1 cellular context compared by ENCODE assay signal in the genomic region with DNA sequence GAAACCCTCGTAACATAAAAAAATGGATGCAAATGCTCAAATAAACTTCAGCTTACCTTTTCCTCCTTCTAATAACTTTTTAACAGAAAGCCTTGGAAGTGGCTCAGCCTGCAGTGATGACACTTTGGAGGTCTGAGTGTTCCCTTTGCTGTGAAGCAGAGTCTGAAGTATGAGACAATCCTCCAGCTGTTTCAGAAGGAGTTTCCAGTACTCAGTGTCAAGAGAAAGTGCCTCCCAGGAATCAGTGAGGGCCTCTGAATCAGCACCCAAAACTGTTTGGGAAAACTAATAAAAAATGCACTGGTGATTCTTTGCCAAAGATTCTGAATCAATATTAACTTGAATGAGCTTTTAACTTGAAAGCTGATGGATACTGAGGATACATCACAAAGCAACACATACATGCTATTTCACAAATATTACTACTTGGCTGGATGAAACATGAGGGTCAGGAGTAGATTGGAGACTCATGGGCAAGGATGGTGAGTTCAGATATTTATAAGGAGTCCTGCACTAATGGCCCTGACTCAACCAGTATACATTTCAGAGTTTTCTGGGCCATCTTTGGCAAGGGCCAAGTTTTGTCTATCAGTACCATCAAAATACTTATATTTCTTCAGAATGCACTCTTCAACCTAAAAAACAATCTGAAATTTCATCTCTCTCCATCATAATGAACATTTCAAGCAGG.
TF ChIP-seq lines count a peak whose summit lies in the region.

No MANE protein-coding gene starts in this region.

TF ChIP-seq in HepG2, 621 proteins besides CTCF, POLR2A, EP300 and RAD21 (continued from another document):
- TF ChIP-seq, protein P1, sequence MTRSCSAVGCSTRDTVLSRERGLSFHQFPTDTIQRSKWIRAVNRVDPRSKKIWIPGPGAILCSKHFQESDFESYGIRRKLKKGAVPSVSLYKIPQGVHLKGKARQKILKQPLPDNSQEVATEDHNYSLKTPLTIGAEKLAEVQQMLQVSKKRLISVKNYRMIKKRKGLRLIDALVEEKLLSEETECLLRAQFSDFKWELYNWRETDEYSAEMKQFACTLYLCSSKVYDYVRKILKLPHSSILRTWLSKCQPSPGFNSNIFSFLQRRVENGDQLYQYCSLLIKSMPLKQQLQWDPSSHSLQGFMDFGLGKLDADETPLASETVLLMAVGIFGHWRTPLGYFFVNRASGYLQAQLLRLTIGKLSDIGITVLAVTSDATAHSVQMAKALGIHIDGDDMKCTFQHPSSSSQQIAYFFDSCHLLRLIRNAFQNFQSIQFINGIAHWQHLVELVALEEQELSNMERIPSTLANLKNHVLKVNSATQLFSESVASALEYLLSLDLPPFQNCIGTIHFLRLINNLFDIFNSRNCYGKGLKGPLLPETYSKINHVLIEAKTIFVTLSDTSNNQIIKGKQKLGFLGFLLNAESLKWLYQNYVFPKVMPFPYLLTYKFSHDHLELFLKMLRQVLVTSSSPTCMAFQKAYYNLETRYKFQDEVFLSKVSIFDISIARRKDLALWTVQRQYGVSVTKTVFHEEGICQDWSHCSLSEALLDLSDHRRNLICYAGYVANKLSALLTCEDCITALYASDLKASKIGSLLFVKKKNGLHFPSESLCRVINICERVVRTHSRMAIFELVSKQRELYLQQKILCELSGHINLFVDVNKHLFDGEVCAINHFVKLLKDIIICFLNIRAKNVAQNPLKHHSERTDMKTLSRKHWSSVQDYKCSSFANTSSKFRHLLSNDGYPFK (CRISPR knock-in tag; IDR thresholded peaks at IDR 0.05; ENCODE audit: borderline replicate concordance) = no peak
- TF ChIP-seq ZNF335 (CRISPR knock-in tag; IDR thresholded peaks at IDR 0.05) (no peak), ZBTB7B (CRISPR knock-in tag; IDR thresholded peaks at IDR 0.05) (no peak), TOPORS (CRISPR knock-in tag; IDR thresholded peaks at IDR 0.05) (no peak), ARNTL (CRISPR knock-in tag; IDR thresholded peaks at IDR 0.05) (no peak), ZFP90 (CRISPR knock-in tag; IDR thresholded peaks at IDR 0.05; ENCODE audit: borderline replicate concordance) (no peak), ZNF577 (CRISPR knock-in tag; IDR thresholded peaks at IDR 0.05; ENCODE audit: borderline replicate concordance, low read depth) (no peak)
- TF ChIP-seq, protein P2, sequence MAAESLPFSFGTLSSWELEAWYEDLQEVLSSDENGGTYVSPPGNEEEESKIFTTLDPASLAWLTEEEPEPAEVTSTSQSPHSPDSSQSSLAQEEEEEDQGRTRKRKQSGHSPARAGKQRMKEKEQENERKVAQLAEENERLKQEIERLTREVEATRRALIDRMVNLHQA (CRISPR knock-in tag; IDR thresholded peaks at IDR 0.05) = no peak
- TF ChIP-seq, protein P3, sequence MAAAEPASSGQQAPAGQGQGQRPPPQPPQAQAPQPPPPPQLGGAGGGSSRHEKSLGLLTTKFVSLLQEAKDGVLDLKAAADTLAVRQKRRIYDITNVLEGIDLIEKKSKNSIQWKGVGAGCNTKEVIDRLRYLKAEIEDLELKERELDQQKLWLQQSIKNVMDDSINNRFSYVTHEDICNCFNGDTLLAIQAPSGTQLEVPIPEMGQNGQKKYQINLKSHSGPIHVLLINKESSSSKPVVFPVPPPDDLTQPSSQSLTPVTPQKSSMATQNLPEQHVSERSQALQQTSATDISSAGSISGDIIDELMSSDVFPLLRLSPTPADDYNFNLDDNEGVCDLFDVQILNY (CRISPR knock-in tag; conservative IDR thresholded peaks at IDR 0.05) = no peak
